In genomic region chr16:11414815-11415775, GRCh38 we compare ENCODE assay signal across 21 cellular contexts.
"Had no signal": no experiment of that assay in that cellular context is flagged by ENCODE, and none has a peak within 500 bp of the region (broad histone marks: within the 10 kb centered on the region; RNA-seq: fewer than 3 reads in every experiment).

No MANE protein-coding gene starts in this region.

- H2AFZ ChIP-seq: parathyroid adenoma had no signal

- H3K9ac ChIP-seq: parathyroid adenoma had no signal

- H3K27ac Mint-ChIP-seq: effector memory CD8-positive, alpha-beta T cell; immature natural killer cell; memory B cell had no signal

- H3K9me3 Mint-ChIP-seq: activated T-cell treated with anti-CD3 and anti-CD28 coated beads, Interleukin-2, amount 50 U/mL, for 4 hours; effector memory CD8-positive, alpha-beta T cell; immature natural killer cell; memory B cell had no signal

- ATAC-seq: activated CD4-positive, CD25-positive, alpha-beta regulatory T cell treated with anti-CD3 and anti-CD28 coated beads, Interleukin-2, amount 50 U/mL, for 24 hours; activated T-cell treated with anti-CD3 and anti-CD28 coated beads, Interleukin-2, amount 50 U/mL, for 4 hours; effector memory CD8-positive, alpha-beta T cell; left ventricle myocardium superior had no signal

- H3K4me1 Mint-ChIP-seq: immature natural killer cell, memory B cell had no signal

- H3K4me3 Mint-ChIP-seq: activated T-cell treated with anti-CD3 and anti-CD28 coated beads, Interleukin-2, amount 50 U/mL, for 4 hours; effector memory CD8-positive, alpha-beta T cell; immature natural killer cell; memory B cell had no signal

- H3K27me3 ChIP-seq: esophagus squamous epithelium, neutrophil, sigmoid colon, spleen, transverse colon, vagina had no signal

- H3K9me3 ChIP-seq: esophagus squamous epithelium, neutrophil, sigmoid colon, spleen, transverse colon, vagina had no signal

- H3K27ac ChIP-seq: esophagus squamous epithelium, neutrophil, parathyroid adenoma, sigmoid colon, spleen, transverse colon, vagina had no signal

- H3K36me3 Mint-ChIP-seq: memory B cell had no signal

- H3K4me3 ChIP-seq: esophagus squamous epithelium, sigmoid colon, spleen, transverse colon, vagina had no signal

- H3K36me3 ChIP-seq: esophagus squamous epithelium, sigmoid colon, transverse colon, vagina had no signal

- DNase-seq: activated CD4-positive, alpha-beta T cell treated with anti-CD3 and anti-CD28 coated beads, Interleukin-2, amount 50 U/mL, for 1 hour; activated CD8-positive, alpha-beta memory T cell treated with anti-CD3 and anti-CD28 coated beads, Interleukin-2, amount 50 U/mL, for 4 hours; activated effector memory CD4-positive, alpha-beta T cell treated with Interleukin-2 at 50 U/mL for 16 hours; activated naive CD4-positive, alpha-beta T cell treated with anti-CD3 and anti-CD28 coated beads, Interleukin-2, amount 50 U/mL, for 16 hours; activated T-cell treated with anti-CD3 and anti-CD28 coated beads, Interleukin-2, amount 50 U/mL, for 4 hours; effector memory CD8-positive, alpha-beta T cell; esophagus squamous epithelium; immature natural killer cell; kidney glomerular epithelial cell; left ventricle myocardium superior; sigmoid colon; spleen; stimulated activated CD8-positive, alpha-beta memory T cell treated with anti-CD3 and anti-CD28 coated beads, Interleukin-4, amount 100 ng/mL, for 48 hours; stimulated activated naive CD4-positive, alpha-beta T cell; T1000; transverse colon had no signal

- H3K79me2 ChIP-seq: parathyroid adenoma had no signal

- H3K27me3 Mint-ChIP-seq: effector memory CD8-positive, alpha-beta T cell had no signal

- H3K4me1 ChIP-seq: esophagus squamous epithelium, parathyroid adenoma, transverse colon had no signal
